In genomic region chr14:77133718-77134338, GRCh38 we compare ENCODE assay signal across 1 cellular context.
A peak's percentile ranks its signal among the peaks of the same experiment; 100 is the strongest.
TF ChIP-seq lines count a peak whose summit lies in the region.

No MANE protein-coding gene starts in this region.

TF ChIP-seq in HepG2, 621 proteins besides CTCF, POLR2A, EP300 and RAD21 (continued from another document and continues in another):
- TF ChIP-seq ZXDC (CRISPR knock-in tag; IDR thresholded peaks at IDR 0.05) (no peak), ZNF557 (CRISPR knock-in tag; IDR thresholded peaks at IDR 0.05) (peak; percentile 69; the same call in 1 of the 2 replicates), GZF1 (CRISPR knock-in tag; IDR thresholded peaks at IDR 0.05) (no peak), EEA1 (CRISPR knock-in tag; IDR thresholded peaks at IDR 0.05; ENCODE audit: borderline replicate concordance) (no peak), ATF3 (CRISPR knock-in tag; IDR thresholded peaks at IDR 0.05) (peak; percentile 60), KAT7 (CRISPR knock-in tag; IDR thresholded peaks at IDR 0.05; ENCODE audit: borderline replicate concordance) (no peak), KLF13 (CRISPR knock-in tag; IDR thresholded peaks at IDR 0.05) (no peak), NFRKB (IDR thresholded peaks at IDR 0.05) (no peak), MXI1 (IDR thresholded peaks at IDR 0.05; ENCODE audit: borderline replicate concordance, low read depth, low read length) (peak; percentile 47; the same call in 1 of the 3 replicates), RAD51 (IDR thresholded peaks at IDR 0.05; ENCODE audit: borderline replicate concordance) (no peak), NR1H2 (CRISPR knock-in tag; IDR thresholded peaks at IDR 0.05; ENCODE audit: borderline replicate concordance, low read depth) (no peak), ZNF207 (IDR thresholded peaks at IDR 0.05; ENCODE audit: borderline replicate concordance) (no peak), ZNF431 (CRISPR knock-in tag; IDR thresholded peaks at IDR 0.05; ENCODE audit: borderline replicate concordance, low read depth) (0 out of 2 replicates have a peak, but pooled peaks have one; percentile 46), PHF8 (CRISPR knock-in tag; IDR thresholded peaks at IDR 0.05) (peak; percentile 35; the same call in 1 of the 2 replicates), FOXO1 (CRISPR knock-in tag; IDR thresholded peaks at IDR 0.05) (peak; percentile 56; the same call in 1 of the 2 replicates), BATF2 (CRISPR knock-in tag; IDR thresholded peaks at IDR 0.05) (no peak), ZNF577 (CRISPR knock-in tag; IDR thresholded peaks at IDR 0.05; ENCODE audit: borderline replicate concordance, low read depth) (no peak), NFATC3 (CRISPR knock-in tag; IDR thresholded peaks at IDR 0.05) (no peak), DZIP1 (CRISPR knock-in tag; IDR thresholded peaks at IDR 0.05) (no peak), ZNF496 (CRISPR knock-in tag; IDR thresholded peaks at IDR 0.05; ENCODE audit: insufficient replicate concordance) (no peak), SALL1 (CRISPR knock-in tag; IDR thresholded peaks at IDR 0.05) (peak; percentile 85), IKZF1 (IDR thresholded peaks at IDR 0.05) (no peak), ZBTB38 (CRISPR knock-in tag; IDR thresholded peaks at IDR 0.05) (0 out of 2 replicates have a peak, but pooled peaks have one; percentile 21), ZNF580 (CRISPR knock-in tag; IDR thresholded peaks at IDR 0.05; ENCODE audit: borderline replicate concordance, low read depth) (peak; percentile 85), PRDM10 (CRISPR knock-in tag; IDR thresholded peaks at IDR 0.05; ENCODE audit: low read depth) (no peak)
- TF ChIP-seq, protein P1, sequence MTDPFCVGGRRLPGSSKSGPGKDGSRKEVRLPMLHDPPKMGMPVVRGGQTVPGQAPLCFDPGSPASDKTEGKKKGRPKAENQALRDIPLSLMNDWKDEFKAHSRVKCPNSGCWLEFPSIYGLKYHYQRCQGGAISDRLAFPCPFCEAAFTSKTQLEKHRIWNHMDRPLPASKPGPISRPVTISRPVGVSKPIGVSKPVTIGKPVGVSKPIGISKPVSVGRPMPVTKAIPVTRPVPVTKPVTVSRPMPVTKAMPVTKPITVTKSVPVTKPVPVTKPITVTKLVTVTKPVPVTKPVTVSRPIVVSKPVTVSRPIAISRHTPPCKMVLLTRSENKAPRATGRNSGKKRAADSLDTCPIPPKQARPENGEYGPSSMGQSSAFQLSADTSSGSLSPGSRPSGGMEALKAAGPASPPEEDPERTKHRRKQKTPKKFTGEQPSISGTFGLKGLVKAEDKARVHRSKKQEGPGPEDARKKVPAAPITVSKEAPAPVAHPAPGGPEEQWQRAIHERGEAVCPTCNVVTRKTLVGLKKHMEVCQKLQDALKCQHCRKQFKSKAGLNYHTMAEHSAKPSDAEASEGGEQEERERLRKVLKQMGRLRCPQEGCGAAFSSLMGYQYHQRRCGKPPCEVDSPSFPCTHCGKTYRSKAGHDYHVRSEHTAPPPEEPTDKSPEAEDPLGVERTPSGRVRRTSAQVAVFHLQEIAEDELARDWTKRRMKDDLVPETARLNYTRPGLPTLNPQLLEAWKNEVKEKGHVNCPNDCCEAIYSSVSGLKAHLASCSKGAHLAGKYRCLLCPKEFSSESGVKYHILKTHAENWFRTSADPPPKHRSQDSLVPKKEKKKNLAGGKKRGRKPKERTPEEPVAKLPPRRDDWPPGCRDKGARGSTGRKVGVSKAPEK (CRISPR knock-in tag; IDR thresholded peaks at IDR 0.05; ENCODE audit: borderline replicate concordance): no peak
- TF ChIP-seq, protein P2, sequence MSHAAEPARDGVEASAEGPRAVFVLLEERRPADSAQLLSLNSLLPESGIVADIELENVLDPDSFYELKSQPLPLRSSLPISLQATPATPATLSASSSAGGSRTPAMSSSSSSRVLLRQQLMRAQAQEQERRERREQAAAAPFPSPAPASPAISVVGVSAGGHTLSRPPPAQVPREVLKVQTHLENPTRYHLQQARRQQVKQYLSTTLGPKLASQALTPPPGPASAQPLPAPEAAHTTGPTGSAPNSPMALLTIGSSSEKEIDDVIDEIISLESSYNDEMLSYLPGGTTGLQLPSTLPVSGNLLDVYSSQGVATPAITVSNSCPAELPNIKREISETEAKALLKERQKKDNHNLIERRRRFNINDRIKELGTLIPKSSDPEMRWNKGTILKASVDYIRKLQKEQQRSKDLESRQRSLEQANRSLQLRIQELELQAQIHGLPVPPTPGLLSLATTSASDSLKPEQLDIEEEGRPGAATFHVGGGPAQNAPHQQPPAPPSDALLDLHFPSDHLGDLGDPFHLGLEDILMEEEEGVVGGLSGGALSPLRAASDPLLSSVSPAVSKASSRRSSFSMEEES (CRISPR knock-in tag; IDR thresholded peaks at IDR 0.05): peak; percentile 78
- TF ChIP-seq, protein P3, sequence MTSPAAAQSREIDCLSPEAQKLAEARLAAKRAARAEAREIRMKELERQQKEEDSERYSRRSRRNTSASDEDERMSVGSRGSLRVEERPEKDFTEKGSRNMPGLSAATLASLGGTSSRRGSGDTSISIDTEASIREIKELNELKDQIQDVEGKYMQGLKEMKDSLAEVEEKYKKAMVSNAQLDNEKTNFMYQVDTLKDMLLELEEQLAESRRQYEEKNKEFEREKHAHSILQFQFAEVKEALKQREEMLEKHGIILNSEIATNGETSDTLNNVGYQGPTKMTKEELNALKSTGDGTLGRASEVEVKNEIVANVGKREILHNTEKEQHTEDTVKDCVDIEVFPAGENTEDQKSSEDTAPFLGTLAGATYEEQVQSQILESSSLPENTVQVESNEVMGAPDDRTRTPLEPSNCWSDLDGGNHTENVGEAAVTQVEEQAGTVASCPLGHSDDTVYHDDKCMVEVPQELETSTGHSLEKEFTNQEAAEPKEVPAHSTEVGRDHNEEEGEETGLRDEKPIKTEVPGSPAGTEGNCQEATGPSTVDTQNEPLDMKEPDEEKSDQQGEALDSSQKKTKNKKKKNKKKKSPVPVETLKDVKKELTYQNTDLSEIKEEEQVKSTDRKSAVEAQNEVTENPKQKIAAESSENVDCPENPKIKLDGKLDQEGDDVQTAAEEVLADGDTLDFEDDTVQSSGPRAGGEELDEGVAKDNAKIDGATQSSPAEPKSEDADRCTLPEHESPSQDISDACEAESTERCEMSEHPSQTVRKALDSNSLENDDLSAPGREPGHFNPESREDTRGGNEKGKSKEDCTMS (CRISPR knock-in tag; conservative IDR thresholded peaks at IDR 0.05): peak; percentile 91; the same call in 1 of the 2 replicates
- TF ChIP-seq, protein P4, sequence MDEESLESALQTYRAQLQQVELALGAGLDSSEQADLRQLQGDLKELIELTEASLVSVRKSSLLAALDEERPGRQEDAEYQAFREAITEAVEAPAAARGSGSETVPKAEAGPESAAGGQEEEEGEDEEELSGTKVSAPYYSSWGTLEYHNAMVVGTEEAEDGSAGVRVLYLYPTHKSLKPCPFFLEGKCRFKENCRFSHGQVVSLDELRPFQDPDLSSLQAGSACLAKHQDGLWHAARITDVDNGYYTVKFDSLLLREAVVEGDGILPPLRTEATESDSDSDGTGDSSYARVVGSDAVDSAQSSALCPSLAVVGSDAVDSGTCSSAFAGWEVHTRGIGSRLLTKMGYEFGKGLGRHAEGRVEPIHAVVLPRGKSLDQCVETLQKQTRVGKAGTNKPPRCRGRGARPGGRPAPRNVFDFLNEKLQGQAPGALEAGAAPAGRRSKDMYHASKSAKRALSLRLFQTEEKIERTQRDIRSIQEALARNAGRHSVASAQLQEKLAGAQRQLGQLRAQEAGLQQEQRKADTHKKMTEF (CRISPR knock-in tag; IDR thresholded peaks at IDR 0.05): peak; percentile 40; the same call in 1 of the 2 replicates
- TF ChIP-seq, protein P5, sequence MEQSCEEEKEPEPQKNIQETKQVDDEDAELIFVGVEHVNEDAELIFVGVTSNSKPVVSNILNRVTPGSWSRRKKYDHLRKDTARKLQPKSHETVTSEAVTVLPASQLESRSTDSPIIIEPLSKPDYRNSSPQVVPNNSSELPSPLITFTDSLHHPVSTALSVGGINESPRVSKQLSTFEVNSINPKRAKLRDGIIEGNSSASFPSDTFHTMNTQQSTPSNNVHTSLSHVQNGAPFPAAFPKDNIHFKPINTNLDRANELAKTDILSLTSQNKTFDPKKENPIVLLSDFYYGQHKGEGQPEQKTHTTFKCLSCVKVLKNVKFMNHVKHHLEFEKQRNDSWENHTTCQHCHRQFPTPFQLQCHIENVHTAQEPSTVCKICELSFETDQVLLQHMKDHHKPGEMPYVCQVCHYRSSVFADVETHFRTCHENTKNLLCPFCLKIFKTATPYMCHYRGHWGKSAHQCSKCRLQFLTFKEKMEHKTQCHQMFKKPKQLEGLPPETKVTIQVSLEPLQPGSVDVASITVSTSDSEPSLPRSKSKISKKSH (CRISPR knock-in tag; IDR thresholded peaks at IDR 0.05; ENCODE audit: borderline replicate concordance): no peak
- TF ChIP-seq, protein P6, sequence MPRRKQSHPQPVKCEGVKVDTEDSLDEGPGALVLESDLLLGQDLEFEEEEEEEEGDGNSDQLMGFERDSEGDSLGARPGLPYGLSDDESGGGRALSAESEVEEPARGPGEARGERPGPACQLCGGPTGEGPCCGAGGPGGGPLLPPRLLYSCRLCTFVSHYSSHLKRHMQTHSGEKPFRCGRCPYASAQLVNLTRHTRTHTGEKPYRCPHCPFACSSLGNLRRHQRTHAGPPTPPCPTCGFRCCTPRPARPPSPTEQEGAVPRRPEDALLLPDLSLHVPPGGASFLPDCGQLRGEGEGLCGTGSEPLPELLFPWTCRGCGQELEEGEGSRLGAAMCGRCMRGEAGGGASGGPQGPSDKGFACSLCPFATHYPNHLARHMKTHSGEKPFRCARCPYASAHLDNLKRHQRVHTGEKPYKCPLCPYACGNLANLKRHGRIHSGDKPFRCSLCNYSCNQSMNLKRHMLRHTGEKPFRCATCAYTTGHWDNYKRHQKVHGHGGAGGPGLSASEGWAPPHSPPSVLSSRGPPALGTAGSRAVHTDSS (CRISPR knock-in tag; conservative IDR thresholded peaks at IDR 0.05): no peak
